Comparison of ENCODE assay signal across 10 cellular contexts in genomic region chr19:43114626-43115025, GRCh38. TPM values are rescaled to one million over a fixed set of nuclear protein-coding genes. Genes with fewer than 3 reads are reported as not detected.
DNase-seq lines count a peak whose midpoint lies in the region; TF ChIP-seq lines count a peak whose summit lies in the region.
"Not testable (repeated sequence)": the region's sequence is repeated elsewhere in the genome, so short reads cannot be mapped to it uniquely, and the experiment has no call there.
"Had no signal": no experiment of that assay in that cellular context is flagged by ENCODE, and none has a peak within 500 bp of the region (broad histone marks: within the 10 kb centered on the region; RNA-seq: fewer than 3 reads in every experiment).

No MANE protein-coding gene starts in this region.

- H3K14ac ChIP-seq in trophoblast cell (ENCODE audit: low read length), result not testable (repeated sequence)

- H3K27ac ChIP-seq in trophoblast cell (ENCODE audit: low read depth, low read length), result not testable (repeated sequence)

- POLR2A ChIA-PET in AG04449 (lab: Yijun Ruan, JAX), result not testable (repeated sequence)

- DNase-seq in AG04449 (ENCODE audit: low read depth, low spot score), result peak; percentile 24
- DNase-seq in AG20443 (ENCODE audit: low spot score), result peak; percentile 18
- peak; percentile 18 for DNase-seq in HFFc6
- peak; percentile 50 for DNase-seq in adipocyte (ENCODE audit: low read depth)
- peak; percentile 30 for DNase-seq in fibroblast of gingiva (ENCODE audit: low read depth)
- DNase-seq in fibroblast of villous mesenchyme (ENCODE audit: low read depth), result peak; percentile 45
- peak; percentile 37 to 79 for DNase-seq in trophoblast cell

- H2BK120ac ChIP-seq in trophoblast cell (ENCODE audit: insufficient read depth, low read length, poor library complexity), result not testable (repeated sequence)

- not testable (repeated sequence) for H3K18ac ChIP-seq in trophoblast cell (ENCODE audit: low read length)

- not testable (repeated sequence) for H3K23ac ChIP-seq in trophoblast cell (ENCODE audit: low read length)

- peaks cover 36% of the 10 kb centered on the region for H3K9me3 Mint-ChIP-seq in HFFc6

- H2AFZ ChIP-seq in trophoblast cell (ENCODE audit: insufficient read depth, low read length, poor library complexity), result not testable (repeated sequence)

- CTCF ChIA-PET in AG04449 (lab: Yijun Ruan, JAX), result not testable (repeated sequence)

- H3K27ac Mint-ChIP-seq in HFFc6, result not testable (repeated sequence)

- H3K79me1 ChIP-seq in trophoblast cell (ENCODE audit: low read length), result not testable (repeated sequence)

- not testable (repeated sequence) for TF ChIP-seq CTCF in AG04449 (IDR thresholded peaks at IDR 0.05; ENCODE audit: insufficient read depth, low read length, missing control alignments); HFFc6 (IDR thresholded peaks at IDR 0.05); fibroblast of villous mesenchyme (IDR thresholded peaks at IDR 0.05; ENCODE audit: insufficient read depth, low read depth, low read length)

- H3K4me1 Mint-ChIP-seq in HFFc6 (ENCODE audit: low read depth), result peaks cover 85% of the 10 kb centered on the region

- H3K79me2 ChIP-seq in trophoblast cell (ENCODE audit: control insufficient read depth, insufficient read depth, low read length, poor library complexity), result not testable (repeated sequence)

- not testable (repeated sequence) for H3K27me3 Mint-ChIP-seq in HFFc6 (ENCODE audit: insufficient read depth)

- H3K4me2 ChIP-seq in trophoblast cell (ENCODE audit: low read length), result not testable (repeated sequence)

- H3K36me3 Mint-ChIP-seq in HFFc6 (ENCODE audit: low read depth), result peaks cover 45% of the 10 kb centered on the region

- not testable (repeated sequence) for H3K9ac ChIP-seq in adipocyte (ENCODE audit: low read length); trophoblast cell (ENCODE audit: low read length)

- H4K8ac ChIP-seq in trophoblast cell (ENCODE audit: low read depth, low read length), result not testable (repeated sequence)

- not testable (repeated sequence) for H3K9me3 ChIP-seq in adipocyte (ENCODE audit: control insufficient read depth, low read length); trophoblast cell (ENCODE audit: insufficient read depth, low read depth, low read length)

- H3K4ac ChIP-seq in trophoblast cell (ENCODE audit: low read depth, low read length), result not testable (repeated sequence)

- H3K36me3 ChIP-seq in adipocyte (ENCODE audit: control insufficient read depth, insufficient read depth, low read length, severe bottlenecking); trophoblast cell (ENCODE audit: control insufficient read depth in 1 of 2, insufficient read depth in 2 of 2, low read length in 2 of 2): not testable (repeated sequence)

- H4K91ac ChIP-seq in trophoblast cell (ENCODE audit: low read depth, low read length), result not testable (repeated sequence)

- no CpG with 5 or more reads among the region's 2 CpGs for WGBS in trophoblast cell (ENCODE audit: extremely low coverage, insufficient coverage, insufficient read length)

- H4K12ac ChIP-seq in trophoblast cell (ENCODE audit: low read depth, low read length), result not testable (repeated sequence)

- not testable (repeated sequence) for H3K4me1 ChIP-seq in adipocyte (ENCODE audit: control insufficient read depth, insufficient read depth, low read length); trophoblast cell (ENCODE audit: control insufficient read depth in 1 of 2, insufficient read depth in 2 of 2, low read length in 2 of 2)

- not testable (repeated sequence) for H3K27me3 ChIP-seq in adipocyte (replicated peaks; ENCODE audit: control insufficient read depth, insufficient read depth, low read length); trophoblast cell (ENCODE audit: insufficient read depth, low read length)

- not testable (repeated sequence) for H2BK12ac ChIP-seq in trophoblast cell (ENCODE audit: low read length)

- H3K4me3 ChIP-seq in AG04449 (ENCODE audit: low read depth, low read length); adipocyte (ENCODE audit: low read length); fibroblast of villous mesenchyme (ENCODE audit: low read depth, low read length); trophoblast cell (ENCODE audit: low read depth, low read length): not testable (repeated sequence)

- H2AK5ac ChIP-seq in trophoblast cell (ENCODE audit: low read length), result not testable (repeated sequence)

- not testable (repeated sequence) for H3K4me3 Mint-ChIP-seq in HFFc6

- not testable (repeated sequence) for H2BK5ac ChIP-seq in trophoblast cell (ENCODE audit: low read depth, low read length, poor library complexity)

RNA-seq across cellular contexts. Expression of gene PSG2, which starts 32.1 kb away (rescaled TPM):
- total RNA-seq in HFFc6 (2021; fragmentation: NEBNext Ultra II Directional; extraction: Animal tissue kit (Norgen Biotek cat#: 25700)), result 1 to 10 TPM; 1.7 to 4.0 (median 2.9) TPM
- total RNA-seq in fibroblast of villous mesenchyme, result 0.32 and 5.2 TPM in 2 replicates
- not detected in 2 replicates for polyA plus RNA-seq in trophoblast cell (2013)
- total RNA-seq: CD4-positive, alpha-beta T cell; CD8-positive, alpha-beta memory T cell had no signal
- polyA plus RNA-seq: CD14-positive monocyte; CD8-positive, alpha-beta memory T cell had no signal
